Comparison of ENCODE assay signal across 26 cellular contexts in genomic region chr1:114554577-114554976, GRCh38.
"Had no signal": no experiment of that assay in that cellular context is flagged by ENCODE, and none has a peak within 500 bp of the region (broad histone marks: within the 10 kb centered on the region; RNA-seq: fewer than 3 reads in every experiment).

No MANE protein-coding gene starts in this region.

- H3K27me3 ChIP-seq: adrenal gland, ascending aorta, brain microvascular endothelial cell, colonic mucosa, dorsolateral prefrontal cortex, esophagus squamous epithelium, gastroesophageal sphincter, heart left ventricle had no signal

- ATAC-seq: activated CD8-positive, alpha-beta T cell treated with anti-CD3 and anti-CD28 coated beads, Interleukin-2, amount 10 ng/mL, durations not matched to agents 7 days and 5 days; activated T-helper 17 cell treated with anti-CD3 and anti-CD28 coated beads, Interleukin-2, amount 50 U/mL, for 72 hours; effector memory CD8-positive, alpha-beta T cell; gastroesophageal sphincter; heart left ventricle; left cardiac atrium; naive thymus-derived CD4-positive, alpha-beta T cell; sciatic nerve; T-cell had no signal

- DNase-seq: activated CD4-positive, alpha-beta T cell treated with anti-CD3 and anti-CD28 coated beads, Interleukin-2, amount 50 U/mL, for 1 hour; activated CD4-positive, CD25-positive, alpha-beta regulatory T cell treated with anti-CD3 and anti-CD28 coated beads, Interleukin-2, amount 50 U/mL, for 72 hours; activated CD8-positive, alpha-beta T cell treated with anti-CD3 and anti-CD28 coated beads, Interleukin-2, amount 10 ng/mL, durations not matched to agents 7 days and 5 days; activated naive CD4-positive, alpha-beta T cell; adrenal gland; brain microvascular endothelial cell; colonic mucosa; dorsolateral prefrontal cortex; effector memory CD8-positive, alpha-beta T cell; esophagus squamous epithelium; heart left ventricle; left cardiac atrium; mesenchymal stem cell; naive thymus-derived CD4-positive, alpha-beta T cell; occipital lobe; stimulated activated CD4-positive, alpha-beta T cell treated with anti-CD3 and anti-CD28 coated beads, Interleukin-4, amount 100 ng/mL, for 1 hour; stimulated activated naive CD4-positive, alpha-beta T cell treated with Interleukin-2 at 50 U/mL for 16 hours; T-cell had no signal

- H3K4me3 ChIP-seq: adrenal gland, ascending aorta, colonic mucosa, dorsolateral prefrontal cortex, esophagus squamous epithelium, gastroesophageal sphincter, heart left ventricle, thoracic aorta had no signal

- FAIRE-seq: endothelial cell of umbilical vein, islet of Langerhans had no signal

- H3K4me1 ChIP-seq: adrenal gland, ascending aorta, colonic mucosa, esophagus squamous epithelium, gastroesophageal sphincter, heart left ventricle had no signal

- H3K27ac ChIP-seq: adrenal gland, ascending aorta, brain microvascular endothelial cell, colonic mucosa, dorsolateral prefrontal cortex, esophagus squamous epithelium, gastroesophageal sphincter, heart left ventricle, thoracic aorta, VCaP had no signal

- H3K36me3 ChIP-seq: adrenal gland, ascending aorta, brain microvascular endothelial cell, colonic mucosa, esophagus squamous epithelium, gastroesophageal sphincter, heart left ventricle, thoracic aorta had no signal

- H3K9me3 ChIP-seq: adrenal gland, ascending aorta, colonic mucosa, esophagus squamous epithelium, gastroesophageal sphincter, heart left ventricle, thoracic aorta had no signal
